In genomic region chr20:15544727-15545126, GRCh38 we compare ENCODE assay signal across 31 cellular contexts.
"Had no signal": no experiment of that assay in that cellular context is flagged by ENCODE, and none has a peak within 500 bp of the region (broad histone marks: within the 10 kb centered on the region; RNA-seq: fewer than 3 reads in every experiment).

No MANE protein-coding gene starts in this region.

- H3K9ac ChIP-seq: parathyroid adenoma had no signal

- H3K27ac Mint-ChIP-seq: dendritic cell treated with granulocyte-macrophage colony-stimulating factor and Interleukin-4, amounts not matched to agents 40 ng/mL and 50 ng/mL, for 4 days; endodermal cell; naive thymus-derived CD4-positive, alpha-beta T cell; stimulated activated effector memory CD8-positive, alpha-beta T cell treated with anti-CD3 and anti-CD28 coated beads, Interleukin-12 subunit alpha, Interleukin-12 subunit beta, amount 100 ng/mL, for 72 hours had no signal

- H3K36me3 ChIP-seq: gastrocnemius medialis, neutrophil, prostate gland, right lobe of liver, stomach, tibial artery, upper lobe of left lung had no signal

- H3K36me3 Mint-ChIP-seq: stimulated activated effector memory CD8-positive, alpha-beta T cell treated with anti-CD3 and anti-CD28 coated beads, Interleukin-12 subunit alpha, Interleukin-12 subunit beta, amount 100 ng/mL, for 72 hours had no signal

- FAIRE-seq: bronchial epithelial cell, colon, islet of Langerhans, urothelium cell line had no signal

- ATAC-seq: esophagus mucosa; gastrocnemius medialis; left lobe of liver; naive thymus-derived CD4-positive, alpha-beta T cell; right lobe of liver; stimulated activated effector memory CD8-positive, alpha-beta T cell treated with anti-CD3 and anti-CD28 coated beads, Interleukin-12 subunit alpha, Interleukin-12 subunit beta, amount 100 ng/mL, for 72 hours had no signal

- H3K9me3 Mint-ChIP-seq: endodermal cell had no signal

- H3K27me3 ChIP-seq: gastrocnemius medialis, neutrophil, right lobe of liver, stomach, testis, tibial artery, upper lobe of left lung had no signal

- DNase-seq: central memory CD4-positive, alpha-beta T cell; effector CD8-positive, alpha-beta T cell; endodermal cell; foreskin fibroblast; gastrocnemius medialis; head of caudate nucleus; hippocampal formation; kidney glomerular epithelial cell; mesenchymal stem cell; midbrain; naive thymus-derived CD4-positive, alpha-beta T cell; right lobe of liver; stimulated activated CD4-positive, alpha-beta T cell treated with anti-CD3 and anti-CD28 coated beads, Interleukin-2, amount 100 ng/mL, for 24 hours; stimulated activated CD4-positive, alpha-beta T cell treated with anti-CD3 and anti-CD28 coated beads, Interleukin-4, amount 100 ng/mL, for 24 hours; stimulated activated naive CD4-positive, alpha-beta T cell treated with Interleukin-2 at 50 U/mL for 16 hours; stomach; testis; tibial artery; upper lobe of left lung had no signal

- H3K27ac ChIP-seq: epithelial cell of prostate, gastrocnemius medialis, neutrophil, parathyroid adenoma, prostate gland, right lobe of liver, stomach, testis, tibial artery, upper lobe of left lung had no signal

- H3K4me1 Mint-ChIP-seq: endodermal cell; naive thymus-derived CD4-positive, alpha-beta T cell; stimulated activated effector memory CD8-positive, alpha-beta T cell treated with anti-CD3 and anti-CD28 coated beads, Interleukin-12 subunit alpha, Interleukin-12 subunit beta, amount 100 ng/mL, for 72 hours had no signal

- H3K9me3 ChIP-seq: gastrocnemius medialis, neutrophil, prostate gland, stomach, testis, tibial artery had no signal

- H3K4me1 ChIP-seq: gastrocnemius medialis, parathyroid adenoma, prostate gland, right lobe of liver, stomach, upper lobe of left lung had no signal

- H3K27me3 Mint-ChIP-seq: dendritic cell treated with granulocyte-macrophage colony-stimulating factor and Interleukin-4, amounts not matched to agents 40 ng/mL and 50 ng/mL, for 4 days; naive thymus-derived CD4-positive, alpha-beta T cell had no signal

- H3K4me3 Mint-ChIP-seq: dendritic cell treated with granulocyte-macrophage colony-stimulating factor and Interleukin-4, amounts not matched to agents 40 ng/mL and 50 ng/mL, for 4 days; endodermal cell; naive thymus-derived CD4-positive, alpha-beta T cell; stimulated activated effector memory CD8-positive, alpha-beta T cell treated with anti-CD3 and anti-CD28 coated beads, Interleukin-12 subunit alpha, Interleukin-12 subunit beta, amount 100 ng/mL, for 72 hours had no signal

- H3K4me3 ChIP-seq: gastrocnemius medialis, prostate gland, right lobe of liver, stomach, testis, tibial artery, upper lobe of left lung had no signal
